ENCODE assay signal across 1 cellular context in the genomic region with DNA sequence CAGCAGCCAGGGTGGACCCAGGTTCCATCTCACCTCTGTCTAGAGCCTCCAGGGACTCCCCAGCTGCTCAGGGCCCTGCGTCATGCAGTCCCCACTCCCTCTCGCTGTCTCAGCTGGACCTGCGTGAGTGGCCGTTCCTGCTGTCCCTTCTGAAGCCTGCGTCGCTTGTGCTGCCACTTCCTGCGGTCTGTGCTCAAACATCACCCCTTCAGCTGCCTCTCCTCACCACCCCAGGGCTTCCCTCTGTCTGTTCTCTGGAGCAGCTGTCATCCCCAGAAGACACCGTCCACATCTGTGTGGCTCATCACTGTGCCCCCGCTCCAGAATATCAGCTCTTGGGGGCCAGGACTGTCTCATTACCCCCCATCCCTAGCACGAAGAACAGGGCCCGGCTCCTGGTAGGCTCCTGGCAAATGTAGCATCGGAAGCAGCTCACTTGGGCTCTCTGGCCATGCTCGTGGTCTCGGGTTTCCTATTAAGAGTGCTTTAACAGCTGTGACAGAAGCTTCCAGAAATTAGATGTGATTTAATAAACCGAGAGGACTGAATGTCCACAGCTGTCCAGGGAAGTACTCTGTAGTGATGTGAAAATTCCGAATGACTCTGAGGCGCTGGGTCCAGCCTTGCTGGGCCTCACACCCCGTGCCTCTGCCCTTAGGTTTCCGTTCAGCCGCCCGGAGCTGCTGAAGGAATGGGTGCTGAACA.
TF ChIP-seq lines count a peak whose summit lies in the region.

No MANE protein-coding gene starts in this region.

TF ChIP-seq in H1, 55 proteins besides CTCF, POLR2A, EP300 and RAD21:
- no peak for TF ChIP-seq POU5F1 (IDR thresholded peaks at IDR 0.05; ENCODE audit: low read depth, low read length)
- no peak for TF ChIP-seq CHD1 (IDR thresholded peaks at IDR 0.05; ENCODE audit: low read depth, low read length)
- TF ChIP-seq EGR1 (IDR thresholded peaks at IDR 0.05; ENCODE audit: borderline replicate concordance, low read depth, low read length), result no peak
- TF ChIP-seq RBBP5 (IDR thresholded peaks at IDR 0.05; ENCODE audit: borderline replicate concordance, low read depth, low read length), result no peak
- TF ChIP-seq HDAC6 (IDR thresholded peaks at IDR 0.05; ENCODE audit: low read depth, low read length), result no peak
- TF ChIP-seq, protein P1, sequence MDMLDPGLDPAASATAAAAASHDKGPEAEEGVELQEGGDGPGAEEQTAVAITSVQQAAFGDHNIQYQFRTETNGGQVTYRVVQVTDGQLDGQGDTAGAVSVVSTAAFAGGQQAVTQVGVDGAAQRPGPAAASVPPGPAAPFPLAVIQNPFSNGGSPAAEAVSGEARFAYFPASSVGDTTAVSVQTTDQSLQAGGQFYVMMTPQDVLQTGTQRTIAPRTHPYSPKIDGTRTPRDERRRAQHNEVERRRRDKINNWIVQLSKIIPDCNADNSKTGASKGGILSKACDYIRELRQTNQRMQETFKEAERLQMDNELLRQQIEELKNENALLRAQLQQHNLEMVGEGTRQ (IDR thresholded peaks at IDR 0.05; ENCODE audit: low read length), result no peak
- TF ChIP-seq MAFK (IDR thresholded peaks at IDR 0.05; ENCODE audit: low read depth, low read length), result no peak
TF ChIP-seq in H1: peak in this region for 0.
